In the genomic region with DNA sequence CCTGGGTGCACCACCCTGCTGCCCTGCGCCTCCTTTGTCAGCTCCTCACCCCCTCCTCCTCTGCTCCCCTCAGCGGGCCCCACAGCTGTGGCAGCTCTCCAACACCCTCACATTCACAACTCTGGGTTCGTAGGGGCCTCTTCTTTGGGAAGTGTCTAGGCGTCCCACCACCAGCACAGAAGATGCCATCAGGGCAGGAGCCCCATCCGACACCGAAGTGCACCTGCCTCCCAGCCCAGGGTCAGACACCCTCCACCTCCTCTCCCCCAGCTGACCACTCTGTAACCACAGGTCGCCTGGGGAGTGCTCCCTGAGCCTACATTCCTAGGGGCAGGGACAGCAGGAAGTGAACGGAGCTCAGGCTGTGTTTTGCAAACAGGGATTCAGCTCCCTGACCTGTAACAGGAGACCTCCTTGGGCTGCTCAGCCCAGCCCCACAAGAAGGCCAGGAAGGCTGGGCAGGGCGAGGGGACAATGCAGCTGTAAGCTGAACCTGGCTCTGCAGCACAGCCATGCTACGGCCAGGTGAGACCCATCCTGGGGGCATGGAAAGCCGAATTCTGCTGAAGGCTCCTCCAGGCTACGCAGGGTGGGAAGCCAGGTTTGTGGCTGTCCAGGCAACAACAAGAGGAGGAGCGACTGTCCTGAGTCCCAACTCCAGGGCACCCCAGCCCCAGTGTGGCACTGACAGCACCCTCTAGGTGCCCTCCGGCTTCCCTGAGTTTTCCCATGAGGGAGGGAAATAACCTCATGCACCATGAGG, we compare ENCODE assay signal across 12 cellular contexts.
"Had no signal": no experiment of that assay in that cellular context is flagged by ENCODE, and none has a peak within 500 bp of the region (broad histone marks: within the 10 kb centered on the region; RNA-seq: fewer than 3 reads in every experiment).

No MANE protein-coding gene starts in this region.

- FAIRE-seq: astrocyte, colon had no signal

- H3K27me3 Mint-ChIP-seq: activated B cell treated with CpG ODN at 0.5 μM for 24 hours; activated T-cell treated with anti-CD3 and anti-CD28 coated beads, Interleukin-2, amount 50 U/mL, for 24 hours; stimulated activated naive CD8-positive, alpha-beta T cell treated with anti-CD3 and anti-CD28 coated beads, Interleukin-15, amount 100 ng/mL, for 72 hours had no signal

- H3K27ac ChIP-seq: ovary, testis, uterus had no signal

- H3K4me3 ChIP-seq: ovary, testis, uterus had no signal

- H3K4me1 Mint-ChIP-seq: activated B cell treated with CpG ODN at 0.5 μM for 24 hours; nephron; stimulated activated naive CD8-positive, alpha-beta T cell treated with anti-CD3 and anti-CD28 coated beads, Interleukin-15, amount 100 ng/mL, for 72 hours had no signal

- H3K4me3 Mint-ChIP-seq: activated B cell treated with CpG ODN at 0.5 μM for 24 hours; activated T-cell treated with anti-CD3 and anti-CD28 coated beads, Interleukin-2, amount 50 U/mL, for 24 hours; nephron; stimulated activated naive CD8-positive, alpha-beta T cell treated with anti-CD3 and anti-CD28 coated beads, Interleukin-15, amount 100 ng/mL, for 72 hours; T-helper 1 cell treated with Interleukin-12 subunit alpha and Interleukin-12 subunit beta and Interleukin-4 antibody, amounts not matched to agents 30 μg/mL and 1 μg/mL, for 36 hours had no signal

- ATAC-seq: stimulated activated naive CD8-positive, alpha-beta T cell treated with anti-CD3 and anti-CD28 coated beads, Interleukin-15, amount 100 ng/mL, for 72 hours had no signal

- H3K27ac Mint-ChIP-seq: activated B cell treated with CpG ODN at 0.5 μM for 24 hours; activated T-cell treated with anti-CD3 and anti-CD28 coated beads, Interleukin-2, amount 50 U/mL, for 24 hours; nephron; stimulated activated naive CD8-positive, alpha-beta T cell treated with anti-CD3 and anti-CD28 coated beads, Interleukin-15, amount 100 ng/mL, for 72 hours; T-helper 1 cell treated with Interleukin-12 subunit alpha and Interleukin-12 subunit beta and Interleukin-4 antibody, amounts not matched to agents 30 μg/mL and 1 μg/mL, for 36 hours had no signal

- H3K4me1 ChIP-seq: testis, uterus had no signal

- H3K9me3 ChIP-seq: ovary, testis, uterus had no signal

- H3K27me3 ChIP-seq: ovary, testis, uterus had no signal

- H3K36me3 ChIP-seq: ovary, uterus had no signal

- H3K9me3 Mint-ChIP-seq: activated B cell treated with CpG ODN at 0.5 μM for 24 hours; activated T-cell treated with anti-CD3 and anti-CD28 coated beads, Interleukin-2, amount 50 U/mL, for 24 hours; stimulated activated naive CD8-positive, alpha-beta T cell treated with anti-CD3 and anti-CD28 coated beads, Interleukin-15, amount 100 ng/mL, for 72 hours; T-helper 1 cell treated with Interleukin-12 subunit alpha and Interleukin-12 subunit beta and Interleukin-4 antibody, amounts not matched to agents 30 μg/mL and 1 μg/mL, for 36 hours had no signal

- DNase-seq: activated B cell treated with CpG ODN at 0.5 μM for 24 hours; activated T-cell treated with anti-CD3 and anti-CD28 coated beads, Interleukin-2, amount 50 U/mL, for 24 hours; foreskin melanocyte; ovary; stimulated activated CD4-positive, alpha-beta T cell treated with anti-CD3 and anti-CD28 coated beads, Interleukin-2, amount 100 ng/mL, for 48 hours; stimulated activated naive CD8-positive, alpha-beta T cell treated with anti-CD3 and anti-CD28 coated beads, Interleukin-15, amount 100 ng/mL, for 72 hours; testis; uterus had no signal
